ENCODE assay signal across 15 cellular contexts in genomic region chr11:10051868-10052586, GRCh38.
"Had no signal": no experiment of that assay in that cellular context is flagged by ENCODE, and none has a peak within 500 bp of the region (broad histone marks: within the 10 kb centered on the region; RNA-seq: fewer than 3 reads in every experiment).

No MANE protein-coding gene starts in this region.

- H3K4me3 Mint-ChIP-seq: activated B cell treated with CpG ODN at 0.5 μM for 24 hours; activated naive CD4-positive, alpha-beta T cell treated with anti-CD3 and anti-CD28 coated beads, Interleukin-2, amount 10 ng/mL, durations not matched to agents 7 days and 5 days; naive thymus-derived CD8-positive, alpha-beta T cell; T-helper 17 cell had no signal

- H3K36me3 ChIP-seq: brain microvascular endothelial cell, lower lobe of right lung, suprapubic skin, upper lobe of left lung had no signal

- H3K27me3 Mint-ChIP-seq: activated B cell treated with CpG ODN at 0.5 μM for 24 hours; activated naive CD4-positive, alpha-beta T cell treated with anti-CD3 and anti-CD28 coated beads, Interleukin-2, amount 10 ng/mL, durations not matched to agents 7 days and 5 days; naive thymus-derived CD8-positive, alpha-beta T cell; T-helper 17 cell had no signal

- ATAC-seq: lower lobe of right lung; naive thymus-derived CD8-positive, alpha-beta T cell; stimulated activated naive CD8-positive, alpha-beta T cell treated with anti-CD3 and anti-CD28 coated beads, Interleukin-15, Interleukin-2, amounts not matched to agents 100 U/mL and 50 U/mL, for 24 hours; T-helper 17 cell had no signal

- H3K27me3 ChIP-seq: brain microvascular endothelial cell, suprapubic skin, upper lobe of left lung had no signal

- H3K4me1 Mint-ChIP-seq: activated naive CD4-positive, alpha-beta T cell treated with anti-CD3 and anti-CD28 coated beads, Interleukin-2, amount 10 ng/mL, durations not matched to agents 7 days and 5 days; naive thymus-derived CD8-positive, alpha-beta T cell; T-helper 17 cell had no signal

- DNase-seq: activated B cell treated with CpG ODN at 0.5 μM for 24 hours; activated CD4-positive, alpha-beta T cell treated with anti-CD3 and anti-CD28 coated beads, Interleukin-2, amount 50 U/mL, for 1 hour; activated naive CD4-positive, alpha-beta T cell treated with anti-CD3 and anti-CD28 coated beads, Interleukin-2, amount 10 ng/mL, durations not matched to agents 7 days and 5 days; brain microvascular endothelial cell; cerebellar nuclear complex; hippocampal formation; lower lobe of right lung; naive thymus-derived CD8-positive, alpha-beta T cell; stimulated activated CD4-positive, alpha-beta T cell treated with anti-CD3 and anti-CD28 coated beads, Interleukin-4, amount 100 ng/mL, for 1 hour; stimulated activated CD8-positive, alpha-beta memory T cell treated with anti-CD3 and anti-CD28 coated beads, Interleukin-4, amount 100 ng/mL, for 48 hours; stimulated activated naive CD8-positive, alpha-beta T cell treated with anti-CD3 and anti-CD28 coated beads, Interleukin-15, Interleukin-2, amounts not matched to agents 100 U/mL and 50 U/mL, for 24 hours; T-helper 17 cell; upper lobe of left lung had no signal

- H3K4me1 ChIP-seq: lower lobe of right lung, suprapubic skin had no signal

- H3K4me3 ChIP-seq: lower lobe of right lung, suprapubic skin, upper lobe of left lung had no signal

- H3K36me3 Mint-ChIP-seq: activated naive CD4-positive, alpha-beta T cell treated with anti-CD3 and anti-CD28 coated beads, Interleukin-2, amount 10 ng/mL, durations not matched to agents 7 days and 5 days had no signal

- H3K27ac Mint-ChIP-seq: activated B cell treated with CpG ODN at 0.5 μM for 24 hours; activated naive CD4-positive, alpha-beta T cell treated with anti-CD3 and anti-CD28 coated beads, Interleukin-2, amount 10 ng/mL, durations not matched to agents 7 days and 5 days; activated T-helper 2 cell treated with anti-CD3 and anti-CD28 coated beads, Interferon-gamma antibody, Interleukin-2, Interleukin-4, amounts not matched to agents 10 μg/mL and 5 μg/mL and 100 μg/mL, durations not matched to agents 14 hours and 24 hours and 36 hours; T-helper 17 cell had no signal
